25 cellular contexts compared by ENCODE assay signal in genomic region chr20:25245461-25245860, GRCh38. TPM values are rescaled to one million over a fixed set of nuclear protein-coding genes. Genes with fewer than 3 reads are reported as not detected.
DNase-seq lines count a peak whose midpoint lies in the region; ATAC-seq and TF ChIP-seq lines count a peak whose summit lies in the region.
"Had no signal": no experiment of that assay in that cellular context is flagged by ENCODE, and none has a peak within 500 bp of the region (broad histone marks: within the 10 kb centered on the region; RNA-seq: fewer than 3 reads in every experiment).

No MANE protein-coding gene starts in this region.

- WGBS in esophagus squamous epithelium, 2 donors: 92 to 100% methylated on average over 1 of the region's 1 CpG

- TF ChIP-seq POLR2A in esophagus squamous epithelium (IDR thresholded peaks at IDR 0.05): no peak

- H3K4me1 Mint-ChIP-seq in natural killer cell: peaks cover 21 to 25% of the 10 kb centered on the region in 2 donors
- peaks cover 11 to 22% of the 10 kb centered on the region in 2 donors for H3K4me1 Mint-ChIP-seq in natural killer cell treated with Interleukin-12 subunit alpha and Interleukin-12 subunit beta and Interleukin-15 and Interleukin-18, amount 100 ng/mL, for 72 hours (ENCODE audit: low read depth in 2 of 2)
- H3K4me1 Mint-ChIP-seq in glutamatergic neuron (ENCODE audit: low read depth, unreplicated experiment): peaks cover 53% of the 10 kb centered on the region

- no peak overlapping the region for H3K27ac Mint-ChIP-seq in natural killer cell
- H3K27ac Mint-ChIP-seq in natural killer cell treated with Interleukin-12 subunit alpha and Interleukin-12 subunit beta and Interleukin-15 and Interleukin-18, amount 100 ng/mL, for 72 hours: peak overlapping the region in 1 of 2 donors; percentile 7
- H3K27ac Mint-ChIP-seq in glutamatergic neuron (ENCODE audit: unreplicated experiment): peak overlapping the region; percentile 88
- H3K27ac Mint-ChIP-seq: activated CD4-positive, alpha-beta T cell treated with anti-CD3 and anti-CD28 coated beads, Interleukin-2, amount 10 ng/mL, durations not matched to agents 7 days and 5 days; effector memory CD8-positive, alpha-beta T cell; memory B cell had no signal

- DNase-seq in natural killer cell (no peak), RWPE1 (ENCODE audit: low spot score) (no peak), glutamatergic neuron (no peak), NCI-H2196 treated with DMSO at 0.1 percent for 48 hours (lab: John Stamatoyannopoulos, UW; ENCODE audit: unreplicated experiment) (no peak), esophagus squamous epithelium (lab: John Stamatoyannopoulos, UW) (no peak)
- DNase-seq in natural killer cell treated with Interleukin-12 subunit alpha and Interleukin-12 subunit beta and Interleukin-15 and Interleukin-18, amount 100 ng/mL, for 72 hours (ENCODE audit: low spot score): no peak
- DNase-seq: activated CD4-positive, alpha-beta T cell treated with anti-CD3 and anti-CD28 coated beads, Interleukin-2, amount 10 ng/mL, durations not matched to agents 7 days and 5 days; activated gamma-delta T cell; CD4-positive, alpha-beta memory T cell; DMS79; effector memory CD8-positive, alpha-beta T cell; HCEC 1CT; MG63; naive B cell; NCI-H1436; NCI-H526; pancreas; SHP77 treated with DMSO at 0.1 percent for 48 hours; stimulated activated CD8-positive, alpha-beta memory T cell treated with anti-CD3 and anti-CD28 coated beads, Interleukin-4, amount 100 ng/mL, for 48 hours; T-cell; upper lobe of right lung had no signal

- H3K4me3 Mint-ChIP-seq in natural killer cell (peak overlapping the region; percentile 55), glutamatergic neuron (ENCODE audit: unreplicated experiment) (peak overlapping the region; percentile 39)
- no peak overlapping the region for H3K4me3 Mint-ChIP-seq in natural killer cell treated with Interleukin-12 subunit alpha and Interleukin-12 subunit beta and Interleukin-15 and Interleukin-18, amount 100 ng/mL, for 72 hours

- POLR2A ChIA-PET in RWPE1 (lab: Yijun Ruan, JAX; ENCODE audit: low non-redundant PET): no interaction called here

- no peak for ATAC-seq in natural killer cell
- ATAC-seq in natural killer cell treated with Interleukin-12 subunit alpha and Interleukin-12 subunit beta and Interleukin-15 and Interleukin-18, amount 100 ng/mL, for 72 hours: no peak
- ATAC-seq in HG02623 (IDR thresholded peaks at IDR 0.05; ENCODE audit: unreplicated experiment): no peak
- ATAC-seq: effector memory CD8-positive, alpha-beta T cell; pancreas; sciatic nerve; T-cell; upper lobe of right lung had no signal

- no peaks in the 10 kb centered on the region for H3K36me3 ChIP-seq in esophagus squamous epithelium
- H3K36me3 ChIP-seq: MG63, pancreas, upper lobe of right lung had no signal

- TF ChIP-seq CTCF in natural killer cell (IDR thresholded peaks at IDR 0.05) (no peak), RWPE1 (conservative IDR thresholded peaks at IDR 0.05; ENCODE audit: low read depth) (no peak), glutamatergic neuron (IDR thresholded peaks at IDR 0.05; ENCODE audit: partially characterized antibody, unreplicated experiment) (no peak), esophagus squamous epithelium (IDR thresholded peaks at IDR 0.05) (no peak)

- H3K36me3 Mint-ChIP-seq in natural killer cell (no peaks in the 10 kb centered on the region), glutamatergic neuron (ENCODE audit: unreplicated experiment) (no peaks in the 10 kb centered on the region)
- H3K36me3 Mint-ChIP-seq in natural killer cell treated with Interleukin-12 subunit alpha and Interleukin-12 subunit beta and Interleukin-15 and Interleukin-18, amount 100 ng/mL, for 72 hours: no peaks in the 10 kb centered on the region
- H3K36me3 Mint-ChIP-seq: naive B cell, T-cell had no signal

- H3K27me3 Mint-ChIP-seq in natural killer cell (ENCODE audit: low read depth in 2 of 2) (peaks cover 19% of the 10 kb centered on the region in 2 donors), glutamatergic neuron (ENCODE audit: unreplicated experiment) (peaks cover 29% of the 10 kb centered on the region)
- H3K27me3 Mint-ChIP-seq in natural killer cell treated with Interleukin-12 subunit alpha and Interleukin-12 subunit beta and Interleukin-15 and Interleukin-18, amount 100 ng/mL, for 72 hours: peaks cover 9 to 15% of the 10 kb centered on the region in 2 donors

- H3K27ac ChIP-seq in RWPE1 (peak overlapping the region; percentile 27; the same call in 1 of the 2 replicates), esophagus squamous epithelium (no peak overlapping the region)
- H3K27ac ChIP-seq: pancreas, upper lobe of right lung, VCaP had no signal

- H3K9me3 ChIP-seq in esophagus squamous epithelium: no peaks in the 10 kb centered on the region
- H3K9me3 ChIP-seq: MG63, pancreas, upper lobe of right lung had no signal

- H3K9me3 Mint-ChIP-seq in natural killer cell (no peaks in the 10 kb centered on the region), glutamatergic neuron (ENCODE audit: unreplicated experiment) (peaks cover 47% of the 10 kb centered on the region)
- H3K9me3 Mint-ChIP-seq in natural killer cell treated with Interleukin-12 subunit alpha and Interleukin-12 subunit beta and Interleukin-15 and Interleukin-18, amount 100 ng/mL, for 72 hours: no peaks in the 10 kb centered on the region
- H3K9me3 Mint-ChIP-seq: activated CD4-positive, alpha-beta T cell treated with anti-CD3 and anti-CD28 coated beads, Interleukin-2, amount 10 ng/mL, durations not matched to agents 7 days and 5 days; effector memory CD8-positive, alpha-beta T cell; T-cell had no signal

- intact Hi-C loops in natural killer cell (cut with micrococcal nuclease): no loop called here
- intact Hi-C loops in esophagus squamous epithelium (cut with DNase I): no loop called here

- CTCF ChIA-PET in RWPE1 (lab: Yijun Ruan, JAX): interaction anchor here (0.6 kb wide), 1 partner anchor 10 kb away, joined by 3 read pairs; no protein-coding TSS in a partner anchor

- peaks cover 9 to 39% (median 17%) of the 10 kb centered on the region in 3 donors for H3K4me1 ChIP-seq in esophagus squamous epithelium

- no peak overlapping the region for H3K4me3 ChIP-seq in esophagus squamous epithelium
- H3K4me3 ChIP-seq: MG63, pancreas, upper lobe of right lung had no signal

- H3K27me3 ChIP-seq in esophagus squamous epithelium: no peaks in the 10 kb centered on the region
- H3K27me3 ChIP-seq: MG63, pancreas, upper lobe of right lung had no signal

RNA-seq across cellular contexts. Expression of gene PYGB, which starts 2.4 kb away (rescaled TPM):
- total RNA-seq in natural killer cell (10 to 100 TPM; 39.4 to 55.4 (median 47.0) TPM), glutamatergic neuron (ENCODE audit: unreplicated experiment) (295 TPM), esophagus squamous epithelium (100 to 1,000 TPM in 2 of 4 donors, 10 to 100 TPM in 2; 70.8 to 127 (median 95.6) TPM)
- 10 to 100 TPM; 35.9 to 40.4 TPM for total RNA-seq in natural killer cell treated with Interleukin-12 subunit alpha and Interleukin-12 subunit beta and Interleukin-15 and Interleukin-18, amount 100 ng/mL, for 72 hours

RNA-seq across cellular contexts. Expression of gene ENTPD6, which starts 49.9 kb away (rescaled TPM):
- total RNA-seq in natural killer cell (10 to 100 TPM; 36.4 to 43.1 (median 41.4) TPM), glutamatergic neuron (ENCODE audit: unreplicated experiment) (191 TPM), esophagus squamous epithelium (10 to 100 TPM; 26.5 to 48.4 (median 40.2) TPM)
- total RNA-seq in natural killer cell treated with Interleukin-12 subunit alpha and Interleukin-12 subunit beta and Interleukin-15 and Interleukin-18, amount 100 ng/mL, for 72 hours: 10 to 100 TPM; 24.9 to 58.7 TPM
